Comparison of ENCODE assay signal across 1 cellular context in genomic region chr22:30580896-30581295, GRCh38.
TF ChIP-seq lines count a peak whose summit lies in the region.

No MANE protein-coding gene starts in this region.

TF ChIP-seq in IMR-90, 13 proteins besides CTCF, POLR2A, EP300 and RAD21:
- no peak for TF ChIP-seq SMC3 (IDR thresholded peaks at IDR 0.05; ENCODE audit: low read depth, low read length)
- TF ChIP-seq ELK1 (IDR thresholded peaks at IDR 0.05; ENCODE audit: borderline replicate concordance, low read depth, low read length): no peak
- no peak for TF ChIP-seq CEBPB (IDR thresholded peaks at IDR 0.05; ENCODE audit: low read depth, low read length)
- no peak for TF ChIP-seq USF2 (IDR thresholded peaks at IDR 0.05; ENCODE audit: low read depth, low read length)
- no peak for TF ChIP-seq NFE2L2 (IDR thresholded peaks at IDR 0.05; ENCODE audit: low read depth, low read length)
- TF ChIP-seq MAFK (IDR thresholded peaks at IDR 0.05; ENCODE audit: low read depth, low read length): no peak
- no peak for TF ChIP-seq CHD1 (IDR thresholded peaks at IDR 0.05; ENCODE audit: low read depth, low read length)
- TF ChIP-seq FOS (IDR thresholded peaks at IDR 0.05; ENCODE audit: low read depth, low read length): no peak
- no peak for TF ChIP-seq MAZ (IDR thresholded peaks at IDR 0.05; ENCODE audit: borderline replicate concordance, low read depth, low read length)
- no peak for TF ChIP-seq BHLHE40 (IDR thresholded peaks at IDR 0.05; ENCODE audit: low read depth, low read length)
- no peak for TF ChIP-seq RCOR1 (IDR thresholded peaks at IDR 0.05; ENCODE audit: insufficient replicate concordance, low read length)
- TF ChIP-seq MXI1 (IDR thresholded peaks at IDR 0.05; ENCODE audit: borderline replicate concordance, low read depth, low read length): no peak
- TF ChIP-seq RFX5 (IDR thresholded peaks at IDR 0.05; ENCODE audit: low read depth, low read length): no peak
